Comparison of ENCODE assay signal across 10 cellular contexts in the genomic region with DNA sequence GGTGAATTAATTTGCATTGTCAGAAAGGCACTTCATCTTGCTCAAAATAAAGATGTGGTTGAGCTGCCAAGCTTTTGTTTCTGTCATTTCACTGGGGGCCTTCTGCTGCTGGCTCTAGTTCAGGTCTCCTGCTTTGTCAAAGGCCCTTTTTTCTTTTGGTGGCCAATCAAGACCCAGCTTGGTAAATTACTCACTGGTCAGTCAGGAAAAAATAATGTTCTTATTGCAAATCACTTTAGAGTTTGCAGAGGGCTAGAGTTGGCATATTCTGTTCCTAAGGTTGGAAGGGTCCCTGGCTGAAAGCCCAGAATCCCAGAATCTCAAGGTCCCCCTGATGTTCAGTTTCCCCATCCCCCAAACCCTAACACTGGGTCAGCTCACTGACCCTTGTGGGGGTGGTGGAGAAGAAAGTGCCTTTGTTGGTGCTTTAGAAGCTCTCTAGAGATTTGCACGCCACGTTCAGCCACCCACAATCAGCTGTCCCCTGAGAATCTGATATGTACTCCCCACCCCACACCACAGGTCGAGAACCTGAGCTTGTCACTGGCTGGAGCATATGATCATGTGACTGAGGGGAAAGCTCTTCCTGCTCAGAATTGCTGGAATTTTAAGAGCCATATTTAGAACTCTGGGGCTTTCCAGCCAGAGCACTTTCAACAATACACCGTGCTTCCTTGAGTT. TPM values are rescaled to one million over a fixed set of nuclear protein-coding genes. Genes with fewer than 3 reads are reported as not detected.
DNase-seq lines count a peak whose midpoint lies in the region; ATAC-seq and TF ChIP-seq lines count a peak whose summit lies in the region.
"Had no signal": no experiment of that assay in that cellular context is flagged by ENCODE, and none has a peak within 500 bp of the region (broad histone marks: within the 10 kb centered on the region; RNA-seq: fewer than 3 reads in every experiment).

No MANE protein-coding gene starts in this region.

- H3K9me2 ChIP-seq in MM.1S (replicated peaks; ENCODE audit: insufficient read depth, low read length), result no peaks in the 10 kb centered on the region

- no peak overlapping the region for H3K27ac ChIP-seq in MM.1S (ENCODE audit: low read length)
- H3K27ac ChIP-seq: vagina had no signal

- no peaks in the 10 kb centered on the region for H4K20me1 ChIP-seq in MM.1S (ENCODE audit: insufficient read depth, low read length)

- H3K36me3 ChIP-seq in MM.1S (replicated peaks; ENCODE audit: insufficient read depth, low read length), result no peaks in the 10 kb centered on the region
- H3K36me3 ChIP-seq: vagina had no signal

- H3K4me3 ChIP-seq in MM.1S (ENCODE audit: low read length), result no peak overlapping the region
- H3K4me3 ChIP-seq: vagina had no signal

- H3K27me3 ChIP-seq in MM.1S (replicated peaks; ENCODE audit: insufficient read depth, low read length), result no peaks in the 10 kb centered on the region
- H3K27me3 ChIP-seq: vagina had no signal

- no peaks in the 10 kb centered on the region for H3F3A ChIP-seq in MM.1S (ENCODE audit: insufficient read depth, low read length)

- ATAC-seq in GM21381 (IDR thresholded peaks at IDR 0.05; ENCODE audit: unreplicated experiment), result no peak

- H3K79me2 ChIP-seq in MM.1S (ENCODE audit: low read length), result no peaks in the 10 kb centered on the region

- TF ChIP-seq CTCF in GM10266 (IDR thresholded peaks at IDR 0.05; ENCODE audit: control insufficient read depth, insufficient read depth, low read depth, missing control alignments) (no peak), MM.1S (IDR thresholded peaks at IDR 0.05; ENCODE audit: low read length) (no peak)

- H3K4me1 ChIP-seq in MM.1S (ENCODE audit: low read length), result no peaks in the 10 kb centered on the region
- H3K4me1 ChIP-seq: vagina had no signal

- DNase-seq in GM10266 (ENCODE audit: extremely low spot score), result peak; percentile 63
- DNase-seq in NCI-H69 (lab: John Stamatoyannopoulos, UW), result peak; percentile 24
- peak; percentile 76 for DNase-seq in foreskin melanocyte
- DNase-seq in renal cortical epithelial cell (ENCODE audit: low read depth), result peak; percentile 66
- DNase-seq in MM.1S, result no peak
- DNase-seq in NCI-H2029 (lab: John Stamatoyannopoulos, UW), result no peak
- DNase-seq in NCI-H128 (lab: John Stamatoyannopoulos, UW; ENCODE audit: unreplicated experiment), result no peak
- DNase-seq: NCI-H510A had no signal

- H3K9ac ChIP-seq in MM.1S (ENCODE audit: low read length), result no peak overlapping the region

- H3K4me2 ChIP-seq in MM.1S (ENCODE audit: low read depth, low read length), result no peak overlapping the region

- H2AFZ ChIP-seq in MM.1S (ENCODE audit: low read length), result no peak overlapping the region

- H3K9me3 ChIP-seq in MM.1S (replicated peaks; ENCODE audit: insufficient read depth, low read length), result no peaks in the 10 kb centered on the region
- H3K9me3 ChIP-seq: vagina had no signal

RNA-seq across cellular contexts. Expression of gene BNIP5, which starts 21.7 kb away (rescaled TPM):
- 0.35 TPM in 1 of 2 replicates, not detected in the other for total RNA-seq in renal cortical epithelial cell
- total RNA-seq: vagina had no signal

RNA-seq across cellular contexts. Expression of gene ETV7, which starts 29.1 kb away (rescaled TPM):
- total RNA-seq in renal cortical epithelial cell, result 0.40 and 0.87 TPM in 2 replicates

Comparison
In these comparisons a context has a peak if more than half of its experiments do, and no peak if none do; other contexts are left out.
1. DNase-seq: peak in GM10266 (single experiment), NCI-H69 (single experiment), foreskin melanocyte (single experiment) and renal cortical epithelial cell (single experiment); none in MM.1S (single experiment), NCI-H2029 (single experiment) and NCI-H128 (single experiment).